ENCODE assay signal across 23 cellular contexts in the genomic region with DNA sequence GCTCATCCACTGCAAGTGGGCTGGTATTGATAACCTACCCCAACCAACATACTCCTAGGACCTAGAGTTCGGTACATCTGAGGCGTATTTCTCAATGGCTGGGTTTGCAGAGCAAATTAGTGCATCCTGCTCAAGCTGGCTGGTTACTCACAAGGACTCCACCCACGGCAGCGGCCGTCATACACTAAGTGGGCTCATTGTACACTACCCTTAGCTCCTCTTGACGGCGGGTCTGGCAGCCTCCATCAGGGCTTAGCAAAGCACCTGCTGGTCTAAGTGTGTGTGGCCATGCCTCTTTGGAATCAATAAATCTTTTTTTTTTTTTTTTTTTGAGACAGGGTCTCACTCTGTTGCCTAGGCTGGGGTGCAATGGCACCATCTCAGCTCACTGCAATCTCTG. TPM values are rescaled to one million over a fixed set of nuclear protein-coding genes. Genes with fewer than 3 reads are reported as not detected.
A peak's percentile ranks its signal among the peaks of the same experiment; 100 is the strongest.
DNase-seq lines count a peak whose midpoint lies in the region; ATAC-seq, FAIRE-seq and TF ChIP-seq lines count a peak whose summit lies in the region.
"Had no signal": no experiment of that assay in that cellular context is flagged by ENCODE, and none has a peak within 500 bp of the region (broad histone marks: within the 10 kb centered on the region; RNA-seq: fewer than 3 reads in every experiment).

No MANE protein-coding gene starts in this region.

- peak; percentile 29 for DNase-seq in DMS53 (lab: John Stamatoyannopoulos, UW)
- DNase-seq in DMS53 treated with DMSO at 0.1 percent for 48 hours (lab: John Stamatoyannopoulos, UW; ENCODE audit: unreplicated experiment): no peak
- peak in 2 of 3 donors; percentile 5 to 26 for DNase-seq in right lobe of liver
- no peak for DNase-seq in HepG2 (ENCODE audit: low spot score)
- DNase-seq in NCI-H774 (lab: John Stamatoyannopoulos, UW): peak; percentile 29
- no peak for DNase-seq in midbrain (lab: John Stamatoyannopoulos, UW)
- DNase-seq in NK-92 treated with Interleukin-12 subunit alpha and Interleukin-12 subunit beta, amount 100 ng/mL, for 24 hours (lab: John Stamatoyannopoulos, UW): no peak
- no peak for DNase-seq in medulla oblongata (ENCODE audit: extremely low spot score)
- DNase-seq: 8988T; CD4-positive, alpha-beta memory T cell; H7; Karpas-422; MV-4-11; NCI-H1436; NCI-H2081; NCI-H524 treated with DMSO at 0.1 percent for 48 hours; SIG-M5; SK-N-SH; T-helper 2 cell had no signal

- H3K9me3 ChIP-seq in right lobe of liver: no peaks in the 10 kb centered on the region
- no peaks in the 10 kb centered on the region for H3K9me3 ChIP-seq in HepG2 (ENCODE audit: low read length)
- H3K9me3 ChIP-seq: BLaER1 treated with 17β-estradiol and CSF1 and Interleukin-3, amounts not matched to agents 10 nM and 100 nM; SK-N-SH had no signal

- H3K36me3 ChIP-seq in right lobe of liver: no peaks in the 10 kb centered on the region
- H3K36me3 ChIP-seq in HepG2 (replicated peaks in 1 of 2; ENCODE audit: control insufficient read depth in 1 of 2, insufficient read depth in 2 of 2, low read length in 2 of 2): no peaks in the 10 kb centered on the region
- H3K36me3 ChIP-seq: BLaER1 treated with 17β-estradiol and CSF1 and Interleukin-3, amounts not matched to agents 10 nM and 100 nM had no signal

- H3K27me3 ChIP-seq in right lobe of liver: no peaks in the 10 kb centered on the region
- H3K27me3 ChIP-seq in HepG2 (ENCODE audit: control insufficient read depth in 1 of 2, insufficient read depth in 2 of 2, low read length in 2 of 2): no peaks in the 10 kb centered on the region
- H3K27me3 ChIP-seq: BLaER1 treated with 17β-estradiol and CSF1 and Interleukin-3, amounts not matched to agents 10 nM and 100 nM had no signal

- H3K4me1 ChIP-seq in right lobe of liver (peaks cover 0 to 32% (median 7%) of the 10 kb centered on the region in 4 donors), HepG2 (ENCODE audit: insufficient read depth, low read length) (peaks cover 23% of the 10 kb centered on the region)

- in situ Hi-C loops in HepG2 (cut with HindIII; ENCODE audit: extremely low pct_ligation_motif_present, low pct_unique_long_range_greater_than_20kb): no loop called here

- no peaks in the 10 kb centered on the region for H4K20me1 ChIP-seq in HepG2 (ENCODE audit: insufficient read depth, low read length)
- H4K20me1 ChIP-seq: BLaER1 treated with 17β-estradiol and CSF1 and Interleukin-3, amounts not matched to agents 10 nM and 100 nM had no signal

- TF ChIP-seq POLR2A in right lobe of liver (IDR thresholded peaks at IDR 0.05) (no peak), HepG2 (IDR thresholded peaks at IDR 0.05; ENCODE audit: insufficient read depth in 1 of 2, low read depth in 2 of 2, low read length in 2 of 2) (no peak)

- no peak for TF ChIP-seq RAD21 in HepG2 (CRISPR knock-in tag; IDR thresholded peaks at IDR 0.05)

- H3K4me3 ChIP-seq in right lobe of liver: no peak overlapping the region
- H3K4me3 ChIP-seq in HepG2 (replicated peaks in 1 of 3; ENCODE audit: insufficient read depth in 1 of 3, low read depth in 2 of 3, low read length in 3 of 3): no peak overlapping the region
- H3K4me3 ChIP-seq: BLaER1 treated with 17β-estradiol and CSF1 and Interleukin-3, amounts not matched to agents 10 nM and 100 nM had no signal

- no peak overlapping the region for H2AFZ ChIP-seq in HepG2 (ENCODE audit: low read length)

- H3K4me2 ChIP-seq in HepG2 (ENCODE audit: low read depth, low read length): no peak overlapping the region
- H3K4me2 ChIP-seq: SK-N-SH had no signal

- BruUV-seq in HepG2 (replicated peaks; lab: Mats Ljungman, UMichigan): no TSS peak

- TF ChIP-seq EP300 in HepG2 (IDR thresholded peaks at IDR 0.05; ENCODE audit: low read depth in 2 of 2, low read length in 2 of 2) (no peak), HepG2 (CRISPR knock-in tag; IDR thresholded peaks at IDR 0.05; ENCODE audit: borderline replicate concordance) (no peak)

- no peak for TF ChIP-seq CTCF in right lobe of liver (IDR thresholded peaks at IDR 0.05)
- TF ChIP-seq CTCF in HepG2 (CRISPR knock-in tag; IDR thresholded peaks at IDR 0.05): no peak

- POLR2A ChIA-PET in HepG2 (lab: Yijun Ruan, JAX): no interaction called here

- FAIRE-seq in HepG2 (lab: Jason Lieb, UNC): no peak
- FAIRE-seq: GM12891 had no signal

- H3K27ac ChIP-seq in right lobe of liver (no peak overlapping the region), HepG2 (ENCODE audit: extremely low read length, insufficient read depth, low read length) (no peak overlapping the region)
- H3K27ac ChIP-seq: BLaER1 treated with 17β-estradiol and CSF1 and Interleukin-3, amounts not matched to agents 10 nM and 100 nM; RWPE1 had no signal

- WGBS in right lobe of liver (ENCODE audit: insufficient coverage, low coverage, low lambda C conversion rate, missing lambda C conversion rate): 100% methylated on average over 2 of the region's 7 CpGs
- WGBS in HepG2 (ENCODE audit: low lambda C conversion rate): 55% methylated on average over 2 of the region's 7 CpGs

- H3K79me2 ChIP-seq in HepG2 (ENCODE audit: insufficient read depth, low read length): no peaks in the 10 kb centered on the region

- CTCF ChIA-PET in HepG2 (lab: Yijun Ruan, JAX; ENCODE audit: low intra/inter-chr PET ratio, low total read pairs): no interaction called here

- intact Hi-C loops in right lobe of liver (cut with DNase I) (no loop called here), HepG2 (cut with micrococcal nuclease; ENCODE audit: unreplicated experiment) (no loop called here)

- no peak overlapping the region for H3K9ac ChIP-seq in HepG2 (ENCODE audit: insufficient read depth, low read depth, low read length)
- H3K9ac ChIP-seq: BLaER1 treated with 17β-estradiol and CSF1 and Interleukin-3, amounts not matched to agents 10 nM and 100 nM; SK-N-SH had no signal

- ATAC-seq in right lobe of liver: no peak
- no peak for ATAC-seq in HepG2

TF ChIP-seq in HepG2, 621 proteins besides CTCF, POLR2A, EP300 and RAD21 (continues in another document):
- TF ChIP-seq ZNF703 (CRISPR knock-in tag; IDR thresholded peaks at IDR 0.05; ENCODE audit: borderline replicate concordance): no peak
- no peak for TF ChIP-seq ZNF772 (CRISPR knock-in tag; IDR thresholded peaks at IDR 0.05)
- TF ChIP-seq, protein P1, sequence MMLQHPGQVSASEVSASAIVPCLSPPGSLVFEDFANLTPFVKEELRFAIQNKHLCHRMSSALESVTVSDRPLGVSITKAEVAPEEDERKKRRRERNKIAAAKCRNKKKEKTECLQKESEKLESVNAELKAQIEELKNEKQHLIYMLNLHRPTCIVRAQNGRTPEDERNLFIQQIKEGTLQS (CRISPR knock-in tag; IDR thresholded peaks at IDR 0.05): no peak
- TF ChIP-seq ZNF567 (CRISPR knock-in tag; IDR thresholded peaks at IDR 0.05; ENCODE audit: borderline replicate concordance): no peak

RNA-seq across cellular contexts. Expression of a gene that starts 20.2 kb away (rescaled TPM):
- total RNA-seq in right lobe of liver (1 to 10 TPM in 5 of 6 experiments, under 1 TPM in 1; 0.93 to 3.7 (median 2.0) TPM), HepG2 (2016; rRNA removed; fragmentation: Illumina TruSeq; extraction: Trizol) (0.81 and 1.6 TPM in 2 replicates)
- total RNA-seq in HepG2 (2016; cell fraction: cytosol; rRNA removed; fragmentation: Illumina TruSeq; extraction: Trizol; ENCODE audit: low read depth): 0.40 and 0.53 TPM in 2 replicates
- total RNA-seq in HepG2 (2016; cell fraction: insoluble cytoplasmic fraction; rRNA removed; fragmentation: Illumina TruSeq; extraction: Trizol): 0.82 and 1.2 TPM in 2 replicates
- 0.83 and 1.3 TPM in 2 replicates for total RNA-seq in HepG2 (2016; cell fraction: membrane; rRNA removed; fragmentation: Illumina TruSeq; extraction: Trizol)
- 0.50 and 0.65 TPM in 2 replicates for total RNA-seq in HepG2 (2016; cell fraction: nucleus; rRNA removed; fragmentation: Illumina TruSeq; extraction: Trizol)
- polyA plus RNA-seq in HepG2 (2011; rRNA removed): 0.38 and 0.52 TPM in 2 replicates
- 0.43 and 0.56 TPM in 2 replicates for polyA plus RNA-seq in HepG2 (2011; cell fraction: cytosol; rRNA removed)
- polyA plus RNA-seq in HepG2 (2011; cell fraction: nucleus; rRNA removed): 0.82 and 0.85 TPM in 2 replicates
- 0.79 and 0.97 TPM in 2 replicates for polyA plus RNA-seq in HepG2 (2012)
- polyA plus RNA-seq in HepG2 (2016; cell fraction: cytosol; fragmentation: Illumina TruSeq; extraction: Trizol; ENCODE audit: low read depth): 0.18 and 0.51 TPM in 2 replicates
- polyA plus RNA-seq in HepG2 (2016; cell fraction: insoluble cytoplasmic fraction; fragmentation: Illumina TruSeq; extraction: Trizol; ENCODE audit: low read depth): 0.80 and 0.87 TPM in 2 replicates
- polyA plus RNA-seq in HepG2 (2016; cell fraction: membrane; fragmentation: Illumina TruSeq; extraction: Trizol; ENCODE audit: low read depth): 0.63 and 0.69 TPM in 2 replicates
- 1.6 and 1.8 TPM in 2 replicates for polyA plus RNA-seq in HepG2 (2016; cell fraction: nucleus; fragmentation: Illumina TruSeq; extraction: Trizol; ENCODE audit: insufficient read depth, low read depth)
- 1.8 and 4.9 TPM in 2 replicates for polyA minus RNA-seq in HepG2 (2011; rRNA and poly(A)+ RNA removed; ENCODE audit: low replicate concordance)
- polyA minus RNA-seq in HepG2 (2011; cell fraction: cytosol; rRNA and poly(A)+ RNA removed): 0.49 and 1.8 TPM in 2 replicates
- polyA minus RNA-seq in HepG2 (2011; cell fraction: nucleus; rRNA and poly(A)+ RNA removed): 0.26 and 0.75 TPM in 2 replicates
- total RNA-seq: CD4-positive, alpha-beta memory T cell; M059J had no signal

RNA-seq across cellular contexts. Expression of a gene that starts 57.0 kb away (rescaled TPM):
- 1 to 10 TPM in 3 of 6 experiments, under 1 TPM in 3; 0.15 to 3.2 (median 1.0) TPM for total RNA-seq in right lobe of liver
- 16.9 and 25.1 TPM in 2 replicates for total RNA-seq in HepG2 (2016; rRNA removed; fragmentation: Illumina TruSeq; extraction: Trizol)
- total RNA-seq in HepG2 (2016; cell fraction: cytosol; rRNA removed; fragmentation: Illumina TruSeq; extraction: Trizol; ENCODE audit: low read depth): 1.7 and 1.8 TPM in 2 replicates
- total RNA-seq in HepG2 (2016; cell fraction: insoluble cytoplasmic fraction; rRNA removed; fragmentation: Illumina TruSeq; extraction: Trizol): 17.1 and 23.6 TPM in 2 replicates
- total RNA-seq in HepG2 (2016; cell fraction: membrane; rRNA removed; fragmentation: Illumina TruSeq; extraction: Trizol): 6.6 and 7.3 TPM in 2 replicates
- 47.1 and 51.5 TPM in 2 replicates for total RNA-seq in HepG2 (2016; cell fraction: nucleus; rRNA removed; fragmentation: Illumina TruSeq; extraction: Trizol)
- 16.1 and 16.7 TPM in 2 replicates for polyA plus RNA-seq in HepG2 (2011; rRNA removed)
- 6.1 and 8.8 TPM in 2 replicates for polyA plus RNA-seq in HepG2 (2011; cell fraction: cytosol; rRNA removed)
- polyA plus RNA-seq in HepG2 (2011; cell fraction: nucleus; rRNA removed): 25.7 and 29.3 TPM in 2 replicates
- polyA plus RNA-seq in HepG2 (2012): 13.9 and 15.6 TPM in 2 replicates
- polyA plus RNA-seq in HepG2 (2016; cell fraction: cytosol; fragmentation: Illumina TruSeq; extraction: Trizol; ENCODE audit: low read depth): 0.36 and 0.37 TPM in 2 replicates
- 4.3 and 4.5 TPM in 2 replicates for polyA plus RNA-seq in HepG2 (2016; cell fraction: insoluble cytoplasmic fraction; fragmentation: Illumina TruSeq; extraction: Trizol; ENCODE audit: low read depth)
- 0.42 and 0.73 TPM in 2 replicates for polyA plus RNA-seq in HepG2 (2016; cell fraction: membrane; fragmentation: Illumina TruSeq; extraction: Trizol; ENCODE audit: low read depth)
- polyA plus RNA-seq in HepG2 (2016; cell fraction: nucleus; fragmentation: Illumina TruSeq; extraction: Trizol; ENCODE audit: insufficient read depth, low read depth): 41.4 and 45.9 TPM in 2 replicates
- 26.3 and 35.1 TPM in 2 replicates for polyA minus RNA-seq in HepG2 (2011; rRNA and poly(A)+ RNA removed; ENCODE audit: low replicate concordance)
- polyA minus RNA-seq in HepG2 (2011; cell fraction: cytosol; rRNA and poly(A)+ RNA removed): 24.1 and 35.0 TPM in 2 replicates
- 50.6 and 66.1 TPM in 2 replicates for polyA minus RNA-seq in HepG2 (2011; cell fraction: nucleus; rRNA and poly(A)+ RNA removed)

Comparison
In these comparisons a context has a peak if more than half of its experiments do, and no peak if none do; other contexts are left out.
1. DNase-seq: peak in DMS53 (single experiment), right lobe of liver (2 of 3) and NCI-H774 (single experiment); none in DMS53 treated with DMSO at 0.1 percent for 48 hours (single experiment), HepG2 (single experiment), midbrain (single experiment), NK-92 treated with Interleukin-12 subunit alpha and Interleukin-12 subunit beta, amount 100 ng/mL, for 24 hours (single experiment) and medulla oblongata (single experiment).